1 cellular context compared by ENCODE assay signal in genomic region chr22:19819209-19819910, GRCh38.
TF ChIP-seq lines count a peak whose summit lies in the region.

No MANE protein-coding gene starts in this region.

TF ChIP-seq in H1, 55 proteins besides CTCF, POLR2A, EP300 and RAD21:
- TF ChIP-seq POU5F1 (IDR thresholded peaks at IDR 0.05; ENCODE audit: low read depth, low read length) (no peak), TEAD4 (IDR thresholded peaks at IDR 0.05; ENCODE audit: low read depth, low read length) (no peak), SP1 (IDR thresholded peaks at IDR 0.05; ENCODE audit: low read depth, low read length) (no peak), NRF1 (IDR thresholded peaks at IDR 0.05; ENCODE audit: low read depth, low read length) (no peak), JUN (IDR thresholded peaks at IDR 0.05; ENCODE audit: low read depth, low read length) (no peak), KDM5A (IDR thresholded peaks at IDR 0.05; ENCODE audit: low read length) (no peak), BACH1 (IDR thresholded peaks at IDR 0.05; ENCODE audit: low read length) (no peak)
